Comparison of ENCODE assay signal across 23 cellular contexts in the genomic region with DNA sequence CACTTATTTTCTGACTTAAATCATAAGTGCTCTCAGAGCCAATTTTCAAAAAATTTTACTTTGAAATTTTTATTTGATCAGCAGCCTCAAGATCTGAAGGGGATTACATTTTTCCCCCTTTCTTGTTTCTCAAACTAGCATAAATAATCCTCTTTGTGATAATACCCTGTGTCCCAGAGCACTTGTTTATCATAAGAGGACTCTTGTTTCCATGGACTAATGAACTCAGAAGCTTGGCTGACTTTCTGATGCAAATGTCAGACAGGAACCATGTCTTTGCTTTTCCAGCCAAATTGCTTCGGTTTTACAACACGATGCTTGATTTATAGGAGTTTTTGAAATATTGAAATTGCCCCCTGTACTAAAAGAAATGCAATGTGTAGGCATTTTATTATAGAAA.
"Had no signal": no experiment of that assay in that cellular context is flagged by ENCODE, and none has a peak within 500 bp of the region (broad histone marks: within the 10 kb centered on the region; RNA-seq: fewer than 3 reads in every experiment).

No MANE protein-coding gene starts in this region.

- H3K27me3 Mint-ChIP-seq: memory B cell, naive B cell had no signal

- H3K27ac Mint-ChIP-seq: memory B cell, naive B cell, nephron progenitor cell had no signal

- H3K36me3 ChIP-seq: heart right ventricle, lower lobe of right lung, prostate gland, sigmoid colon, stomach, thoracic aorta, transverse colon had no signal

- H3K4me3 Mint-ChIP-seq: memory B cell, naive B cell, nephron progenitor cell had no signal

- H3K36me3 Mint-ChIP-seq: memory B cell, naive B cell had no signal

- H3K9me3 Mint-ChIP-seq: memory B cell had no signal

- H3K4me1 ChIP-seq: lower lobe of right lung, parathyroid adenoma, prostate gland had no signal

- ATAC-seq: esophagus mucosa, left lobe of liver, lower lobe of right lung had no signal

- H3K4me3 ChIP-seq: dorsolateral prefrontal cortex, heart right ventricle, lower lobe of right lung, prostate gland, sigmoid colon, skin epidermis, stomach, thoracic aorta, transverse colon had no signal

- H3K9me3 ChIP-seq: lower lobe of right lung, prostate gland, sigmoid colon, stomach, thoracic aorta, transverse colon had no signal

- DNase-seq: cortex of kidney; dorsolateral prefrontal cortex; effector CD8-positive, alpha-beta T cell; heart right ventricle; hypothalamus; kidney glomerular epithelial cell; lower lobe of right lung; midbrain; naive B cell; nephron progenitor cell; sigmoid colon; stimulated activated CD4-positive, alpha-beta T cell treated with anti-CD3 and anti-CD28 coated beads, Interleukin-12 subunit alpha, Interleukin-12 subunit beta, amount 100 ng/mL, for 4 hours; stimulated activated naive CD4-positive, alpha-beta T cell; stomach; substantia nigra; transverse colon had no signal

- H3K4me1 Mint-ChIP-seq: memory B cell, naive B cell had no signal
